ENCODE assay signal across 17 cellular contexts in the genomic region with DNA sequence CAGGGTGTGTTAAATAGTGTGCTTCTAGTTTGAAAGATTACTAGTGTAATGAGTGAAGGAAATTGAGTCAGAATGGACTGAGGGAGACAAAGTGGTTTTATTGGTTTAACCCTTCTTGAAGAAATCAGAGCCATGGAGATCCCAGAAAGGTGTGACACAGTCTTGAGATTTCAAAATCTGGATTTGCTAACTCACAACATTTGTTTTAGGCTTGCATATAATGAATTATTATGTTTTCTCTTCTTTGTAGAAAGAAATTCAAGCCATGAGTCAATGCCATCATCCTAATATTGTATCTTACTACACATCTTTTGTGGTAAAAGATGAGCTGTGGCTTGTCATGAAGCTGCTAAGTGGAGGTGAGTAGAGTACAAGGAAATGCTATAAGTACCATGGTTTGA. TPM values are rescaled to one million over a fixed set of nuclear protein-coding genes. Genes with fewer than 3 reads are reported as not detected.
A peak's percentile ranks its signal among the peaks of the same experiment; 100 is the strongest.
DNase-seq lines count a peak whose midpoint lies in the region; ATAC-seq, FAIRE-seq and TF ChIP-seq lines count a peak whose summit lies in the region.
"Had no signal": no experiment of that assay in that cellular context is flagged by ENCODE, and none has a peak within 500 bp of the region (broad histone marks: within the 10 kb centered on the region; RNA-seq: fewer than 3 reads in every experiment).

No MANE protein-coding gene starts in this region.

- no peak overlapping the region for H2BK120ac ChIP-seq in IMR-90 (ENCODE audit: low read depth, low read length)

- no peak overlapping the region for H3K18ac ChIP-seq in IMR-90 (ENCODE audit: low read depth, low read length)

- no peak overlapping the region for H2AK9ac ChIP-seq in IMR-90 (replicated peaks; ENCODE audit: low read depth, low read length, poor library complexity)

- intact Hi-C loops in IMR-90 (cut with micrococcal nuclease) (no loop called here), left ventricle myocardium superior (cut with micrococcal nuclease) (no loop called here)

- H4K20me1 ChIP-seq in IMR-90 (ENCODE audit: insufficient read depth, low read length) (peaks cover 4% of the 10 kb centered on the region; the same call in 1 of the 2 replicates), keratinocyte (ENCODE audit: control insufficient read depth, extremely low read depth, insufficient read depth, low read length) (no peaks in the 10 kb centered on the region), SK-N-SH (ENCODE audit: insufficient read depth) (no peaks in the 10 kb centered on the region)

- POLR2A ChIA-PET in IMR-90 (lab: Charles Lee; ENCODE audit: unreplicated experiment) (no interaction called here), SK-N-SH (lab: Yijun Ruan, JAX) (no interaction called here)

- ATAC-seq in IMR-90 (ENCODE audit: low read depth), result no peak
- ATAC-seq in HG03135 (IDR thresholded peaks at IDR 0.05; ENCODE audit: unreplicated experiment), result no peak
- no peak for ATAC-seq in left ventricle myocardium superior
- ATAC-seq: K562 had no signal

- peak overlapping the region; percentile 20; the same call in 1 of the 2 replicates for H3K23ac ChIP-seq in IMR-90 (ENCODE audit: low read depth, low read length)

- TF ChIP-seq EP300 in SK-N-SH (IDR thresholded peaks at IDR 0.05; ENCODE audit: borderline replicate concordance in 1 of 2, low read depth in 1 of 2, low read length in 1 of 2), result no peak

- H3K9me3 ChIP-seq in IMR-90 (ENCODE audit: control insufficient read depth, insufficient read depth, low read length) (no peaks in the 10 kb centered on the region), adipocyte (ENCODE audit: control insufficient read depth, low read length) (no peaks in the 10 kb centered on the region), keratinocyte (ENCODE audit: control insufficient read depth, low read depth, low read length) (peaks cover under 1% of the 10 kb centered on the region), SK-N-SH (no peaks in the 10 kb centered on the region)
- H3K9me3 ChIP-seq: Caco-2 had no signal

- no peak overlapping the region for H3K14ac ChIP-seq in IMR-90 (replicated peaks; ENCODE audit: low read depth, low read length)

- dilution Hi-C loops in IMR-90 (cut with HindIII; ENCODE audit: low sequenced_read_pairs, unreplicated experiment) (no loop called here), keratinocyte (cut with MboI; ENCODE audit: extremely low pct_ligation_motif_present, low sequenced_read_pairs) (no loop called here)

- peak overlapping the region; percentile 56; the same call in 1 of the 2 replicates for H4K5ac ChIP-seq in IMR-90 (ENCODE audit: low read depth, low read length)

- no peak overlapping the region for H2BK20ac ChIP-seq in IMR-90 (ENCODE audit: low read depth, low read length)

- H2AK5ac ChIP-seq in IMR-90 (ENCODE audit: low read depth, low read length), result no peak overlapping the region

- no peak overlapping the region for H3K27ac ChIP-seq in IMR-90 (ENCODE audit: insufficient read depth, low read length)
- H3K27ac ChIP-seq in keratinocyte (ENCODE audit: control insufficient read depth, insufficient read depth, low read length), result peak overlapping the region; percentile 37
- H3K27ac ChIP-seq in SK-N-SH (ENCODE audit: low read depth in 2 of 2, low read length in 1 of 2), result no peak overlapping the region; a peak in 1 of 4 replicates

- no peak overlapping the region for H3K4ac ChIP-seq in IMR-90 (ENCODE audit: low read depth, low read length)

- peaks cover 53% of the 10 kb centered on the region for H3K36me3 Mint-ChIP-seq in activated T-cell treated with anti-CD3 and anti-CD28 coated beads, Interleukin-2, amount 50 U/mL, for 24 hours (ENCODE audit: low read depth)

- H3K27me3 Mint-ChIP-seq in activated T-cell treated with anti-CD3 and anti-CD28 coated beads, Interleukin-2, amount 50 U/mL, for 24 hours, result no peaks in the 10 kb centered on the region

- no peak overlapping the region for H2BK5ac ChIP-seq in IMR-90 (ENCODE audit: low read depth, low read length, poor library complexity, severe bottlenecking)

- peaks cover 15% of the 10 kb centered on the region for H3K4me1 Mint-ChIP-seq in activated T-cell treated with anti-CD3 and anti-CD28 coated beads, Interleukin-2, amount 50 U/mL, for 24 hours (ENCODE audit: low read depth)

- H3K9me3 Mint-ChIP-seq in activated T-cell treated with anti-CD3 and anti-CD28 coated beads, Interleukin-2, amount 50 U/mL, for 24 hours, result no peaks in the 10 kb centered on the region

- H4K8ac ChIP-seq in IMR-90 (ENCODE audit: low read depth in 2 of 2, low read length in 2 of 2), result no peak overlapping the region

- H3K4me3 ChIP-seq in IMR-90 (ENCODE audit: insufficient read depth, low read depth, low read length) (no peak overlapping the region), adipocyte (ENCODE audit: low read length) (peak overlapping the region; percentile 20), keratinocyte (ENCODE audit: control insufficient read depth in 2 of 3, extremely low read depth in 1 of 3, insufficient read depth in 2 of 3, low read depth in 1 of 3, low read length in 3 of 3) (no peak overlapping the region), SK-N-SH (ENCODE audit: low read depth in 2 of 2, low read length in 1 of 2) (no peak overlapping the region)
- H3K4me3 ChIP-seq: K562, MG63 had no signal

- H3K79me1 ChIP-seq in IMR-90 (ENCODE audit: low read depth in 1 of 2, low read length in 2 of 2), result peaks cover 26 to 46% of the 10 kb centered on the region in 2 experiments

- no TSS peak for BruUV-seq in IMR-90 (replicated peaks; lab: Mats Ljungman, UMichigan)

- peaks cover 80% of the 10 kb centered on the region for H3K79me2 ChIP-seq in keratinocyte (ENCODE audit: control insufficient read depth, insufficient read depth, low read length)
- peaks cover 45% of the 10 kb centered on the region for H3K79me2 ChIP-seq in SK-N-SH (ENCODE audit: insufficient read depth)

- no peak overlapping the region for H3K4me3 Mint-ChIP-seq in activated T-cell treated with anti-CD3 and anti-CD28 coated beads, Interleukin-2, amount 50 U/mL, for 24 hours

- no peak overlapping the region for H3K56ac ChIP-seq in IMR-90 (ENCODE audit: extremely low read depth, insufficient read depth, low read length)

- TF ChIP-seq RAD21 in IMR-90 (IDR thresholded peaks at IDR 0.05; ENCODE audit: low read length) (no peak), SK-N-SH (IDR thresholded peaks at IDR 0.05; ENCODE audit: low read length) (no peak)

- TF ChIP-seq CTCF in IMR-90 (conservative IDR thresholded peaks at IDR 0.05; ENCODE audit: low read depth, low read length) (no peak), keratinocyte (optimal IDR thresholded peaks at IDR 0.05 in 1 of 3, IDR thresholded peaks at IDR 0.05 in 1 of 3, conservative IDR thresholded peaks at IDR 0.05 in 1 of 3; ENCODE audit: extremely low read depth in 1 of 3, insufficient read depth in 2 of 3, low read length in 3 of 3) (no peak), SK-N-SH (IDR thresholded peaks at IDR 0.05) (no peak)

- H3K27ac Mint-ChIP-seq in activated T-cell treated with anti-CD3 and anti-CD28 coated beads, Interleukin-2, amount 50 U/mL, for 24 hours, result peak overlapping the region; percentile 80

- peak; percentile 88 for FAIRE-seq in keratinocyte (lab: Jason Lieb, UNC)
- FAIRE-seq: K562 had no signal

- H2AFZ ChIP-seq in IMR-90 (replicated peaks; ENCODE audit: low read length, poor library complexity), result no peak overlapping the region
- H2AFZ ChIP-seq in keratinocyte (ENCODE audit: control insufficient read depth, low read length), result no peak overlapping the region
- H2AFZ ChIP-seq in SK-N-SH (ENCODE audit: low read depth), result no peak overlapping the region

- H3K9me2 ChIP-seq in SK-N-SH, result no peaks in the 10 kb centered on the region

- TF ChIP-seq POLR2A in IMR-90 (IDR thresholded peaks at IDR 0.05; ENCODE audit: low read depth, low read length), result no peak

- H3K9me1 ChIP-seq in IMR-90 (ENCODE audit: insufficient read depth, low read length) (no peaks in the 10 kb centered on the region), keratinocyte (ENCODE audit: control insufficient read depth, extremely low read depth, insufficient read depth, low read length) (no peaks in the 10 kb centered on the region)

- peaks cover 4% of the 10 kb centered on the region for H3F3A ChIP-seq in SK-N-SH (replicated peaks; ENCODE audit: insufficient read depth)

- H3K9ac ChIP-seq in IMR-90 (ENCODE audit: low read depth, low read length), result no peak overlapping the region
- peak overlapping the region; percentile 37 for H3K9ac ChIP-seq in adipocyte (ENCODE audit: low read length)
- H3K9ac ChIP-seq in keratinocyte (ENCODE audit: control insufficient read depth, extremely low read depth, insufficient read depth, low read length), result no peak overlapping the region
- no peak overlapping the region for H3K9ac ChIP-seq in SK-N-SH

- CTCF ChIA-PET in IMR-90 (lab: Yijun Ruan, JAX) (no interaction called here), SK-N-SH (lab: Yijun Ruan, JAX) (no interaction called here)

- in situ Hi-C loops in IMR-90 (cut with MboI; ENCODE audit: low sequenced_read_pairs), result no loop called here

- no peak overlapping the region for H2BK15ac ChIP-seq in IMR-90 (ENCODE audit: low read depth, low read length)

- DNase-seq in activated T-cell treated with anti-CD3 and anti-CD28 coated beads, Interleukin-2, amount 50 U/mL, for 24 hours, result no peak
- no peak for DNase-seq in activated T-cell treated with anti-CD3 and anti-CD28 coated beads for 4 hours
- no peak for DNase-seq in IMR-90
- DNase-seq in adipocyte (ENCODE audit: low read depth), result peak; percentile 13
- DNase-seq in keratinocyte (ENCODE audit: low read depth, low spot score), result no peak
- no peak for DNase-seq in SK-N-SH
- no peak for DNase-seq in left ventricle myocardium superior
- DNase-seq: AML-193, Caco-2, H7, MG63, NCI-H1105, NCI-H1694 treated with DMSO at 0.1 percent for 48 hours, NCI-H345, NCI-H526 treated with DMSO at 0.1 percent for 48 hours had no signal

- H3K36me3 ChIP-seq in IMR-90 (ENCODE audit: control insufficient read depth, insufficient read depth, low read length) (peaks cover 9% of the 10 kb centered on the region), adipocyte (ENCODE audit: control insufficient read depth, insufficient read depth, low read length, severe bottlenecking) (peaks cover 64% of the 10 kb centered on the region), keratinocyte (ENCODE audit: control insufficient read depth in 2 of 2, extremely low read depth in 1 of 2, insufficient read depth in 2 of 2, low read length in 2 of 2) (peaks cover 2 to 28% of the 10 kb centered on the region in 2 experiments), SK-N-SH (replicated peaks in 1 of 2; ENCODE audit: control insufficient read depth in 1 of 2, insufficient read depth in 2 of 2, low read length in 1 of 2) (peaks cover 45 to 55% of the 10 kb centered on the region in 2 experiments)

- H3K27me3 ChIP-seq in IMR-90 (ENCODE audit: control insufficient read depth, insufficient read depth, low read length) (no peaks in the 10 kb centered on the region), adipocyte (replicated peaks; ENCODE audit: control insufficient read depth, insufficient read depth, low read length) (no peaks in the 10 kb centered on the region), keratinocyte (ENCODE audit: control insufficient read depth, extremely low read depth, insufficient read depth, low read length) (no peaks in the 10 kb centered on the region), SK-N-SH (ENCODE audit: insufficient read depth) (no peaks in the 10 kb centered on the region)
- H3K27me3 ChIP-seq: MG63 had no signal

- H3K4me1 ChIP-seq in IMR-90 (ENCODE audit: control insufficient read depth, insufficient read depth, low read length) (no peaks in the 10 kb centered on the region), adipocyte (ENCODE audit: control insufficient read depth, insufficient read depth, low read length) (peaks cover 14% of the 10 kb centered on the region), keratinocyte (ENCODE audit: control insufficient read depth, extremely low read depth, insufficient read depth, low read length) (peaks cover 35% of the 10 kb centered on the region), SK-N-SH (ENCODE audit: control insufficient read depth in 1 of 2, insufficient read depth in 2 of 2, low read depth in 1 of 2, low read length in 1 of 2) (no peaks in the 10 kb centered on the region)
- H3K4me1 ChIP-seq: Caco-2 had no signal

- H4K91ac ChIP-seq in IMR-90 (ENCODE audit: insufficient read depth, low read depth, low read length), result no peak overlapping the region

- H3K4me2 ChIP-seq in IMR-90 (ENCODE audit: low read depth, low read length) (no peak overlapping the region), keratinocyte (ENCODE audit: control insufficient read depth, extremely low read depth, insufficient read depth, low read depth, low read length) (peak overlapping the region; percentile 18), SK-N-SH (no peak overlapping the region)

RNA-seq across cellular contexts. Expression of gene OXSR1, which starts 25.1 kb away (rescaled TPM):
- total RNA-seq in IMR-90 (2012; rRNA removed) (37.6 and 50.5 TPM in 2 replicates), left ventricle myocardium superior (22.4 TPM)
- polyA plus RNA-seq in IMR-90 (2012; rRNA removed) (28.9 and 32.9 TPM in 2 replicates), keratinocyte (60.8 to 77.0 TPM (median 61.9 TPM) in 3 replicates), SK-N-SH (2012; rRNA removed) (22.3 and 31.9 TPM in 2 replicates)
- 9.9 and 11.5 TPM in 2 replicates for polyA plus RNA-seq in IMR-90 (2012; cell fraction: cytosol; rRNA removed)
- 7.8 and 33.4 TPM in 2 replicates for polyA plus RNA-seq in IMR-90 (2012; cell fraction: nucleus; rRNA removed; ENCODE audit: low replicate concordance)
- 29.8 TPM for polyA plus RNA-seq in keratinocyte (2011; ENCODE audit: low read depth)
- polyA plus RNA-seq in keratinocyte (2011; cell fraction: cytosol; rRNA removed), result 44.6 and 75.2 TPM in 2 replicates
- polyA plus RNA-seq in keratinocyte (2011; cell fraction: nucleus; rRNA removed), result 83.6 and 108 TPM in 2 replicates
- 50.3 and 54.7 TPM in 2 replicates for polyA plus RNA-seq in keratinocyte (2012; ENCODE audit: low replicate concordance)
- 31.5 to 73.8 TPM (median 53.2 TPM) in 3 replicates for polyA minus RNA-seq in keratinocyte
- 62.2 TPM for polyA minus RNA-seq in keratinocyte (2011; cell fraction: cytosol; rRNA and poly(A)+ RNA removed)
- 59.6 and 108 TPM in 2 replicates for polyA minus RNA-seq in keratinocyte (2011; cell fraction: nucleus; rRNA and poly(A)+ RNA removed)
- polyA plus RNA-seq in SK-N-SH (2012; cell fraction: cytosol; rRNA removed), result 28.5 and 30.6 TPM in 2 replicates
- polyA plus RNA-seq in SK-N-SH (2012; cell fraction: nucleus; rRNA removed), result 17.1 and 30.4 TPM in 2 replicates

RNA-seq across cellular contexts. Expression of gene MYD88, which starts 52.0 kb away (rescaled TPM):
- total RNA-seq in IMR-90 (2012; rRNA removed) (9.3 and 10.8 TPM in 2 replicates), left ventricle myocardium superior (7.5 TPM)
- polyA plus RNA-seq in IMR-90 (2012; rRNA removed) (34.4 and 39.8 TPM in 2 replicates), keratinocyte (44.0 to 72.8 TPM (median 46.2 TPM) in 3 replicates), SK-N-SH (2012; rRNA removed) (24.0 and 26.9 TPM in 2 replicates)
- 30.6 and 68.8 TPM in 2 replicates for polyA plus RNA-seq in IMR-90 (2012; cell fraction: cytosol; rRNA removed)
- 18.4 and 27.6 TPM in 2 replicates for polyA plus RNA-seq in IMR-90 (2012; cell fraction: nucleus; rRNA removed; ENCODE audit: low replicate concordance)
- polyA plus RNA-seq in keratinocyte (2011; ENCODE audit: low read depth), result 52.8 TPM
- polyA plus RNA-seq in keratinocyte (2011; cell fraction: cytosol; rRNA removed), result 58.1 and 67.4 TPM in 2 replicates
- 71.4 and 90.1 TPM in 2 replicates for polyA plus RNA-seq in keratinocyte (2011; cell fraction: nucleus; rRNA removed)
- polyA plus RNA-seq in keratinocyte (2012; ENCODE audit: low replicate concordance), result 34.0 and 52.2 TPM in 2 replicates
- 92.9 to 153 TPM (median 123 TPM) in 3 replicates for polyA minus RNA-seq in keratinocyte
- 42.6 TPM for polyA minus RNA-seq in keratinocyte (2011; cell fraction: cytosol; rRNA and poly(A)+ RNA removed)
- polyA minus RNA-seq in keratinocyte (2011; cell fraction: nucleus; rRNA and poly(A)+ RNA removed), result 34.7 and 46.8 TPM in 2 replicates
- polyA plus RNA-seq in SK-N-SH (2012; cell fraction: cytosol; rRNA removed), result 22.7 and 23.9 TPM in 2 replicates
- 34.1 and 42.3 TPM in 2 replicates for polyA plus RNA-seq in SK-N-SH (2012; cell fraction: nucleus; rRNA removed)

RNA-seq across cellular contexts. Expression of gene ACAA1, which starts 53.6 kb away (rescaled TPM):
- 19.4 and 30.8 TPM in 2 replicates for total RNA-seq in IMR-90 (2012; rRNA removed)
- polyA plus RNA-seq in IMR-90 (2012; rRNA removed), result 62.4 and 69.4 TPM in 2 replicates
- 40.6 and 50.8 TPM in 2 replicates for polyA plus RNA-seq in IMR-90 (2012; cell fraction: cytosol; rRNA removed)
- 134 and 252 TPM in 2 replicates for polyA plus RNA-seq in IMR-90 (2012; cell fraction: nucleus; rRNA removed; ENCODE audit: low replicate concordance)
- 81.4 to 125 TPM (median 85.3 TPM) in 3 replicates for polyA plus RNA-seq in keratinocyte
- polyA plus RNA-seq in keratinocyte (2011; ENCODE audit: low read depth), result 29.4 TPM
- 62.3 and 109 TPM in 2 replicates for polyA plus RNA-seq in keratinocyte (2011; cell fraction: cytosol; rRNA removed)
- polyA plus RNA-seq in keratinocyte (2011; cell fraction: nucleus; rRNA removed), result 152 and 169 TPM in 2 replicates
- polyA plus RNA-seq in keratinocyte (2012; ENCODE audit: low replicate concordance), result 47.3 and 77.6 TPM in 2 replicates
- polyA minus RNA-seq in keratinocyte, result 58.6 to 84.3 TPM (median 73.0 TPM) in 3 replicates
- 81.5 TPM for polyA minus RNA-seq in keratinocyte (2011; cell fraction: cytosol; rRNA and poly(A)+ RNA removed)
- polyA minus RNA-seq in keratinocyte (2011; cell fraction: nucleus; rRNA and poly(A)+ RNA removed), result 42.1 and 47.1 TPM in 2 replicates
- 86.4 and 101 TPM in 2 replicates for polyA plus RNA-seq in SK-N-SH (2012; rRNA removed)
- polyA plus RNA-seq in SK-N-SH (2012; cell fraction: cytosol; rRNA removed), result 60.4 and 61.4 TPM in 2 replicates
- 220 and 261 TPM in 2 replicates for polyA plus RNA-seq in SK-N-SH (2012; cell fraction: nucleus; rRNA removed)
- 107 TPM for total RNA-seq in left ventricle myocardium superior
